ENCODE assay signal across 8 cellular contexts in genomic region chr17:17570207-17570797, GRCh38. TPM values are rescaled to one million over a fixed set of nuclear protein-coding genes. Genes with fewer than 3 reads are reported as not detected.
DNase-seq lines count a peak whose midpoint lies in the region; ATAC-seq and TF ChIP-seq lines count a peak whose summit lies in the region.

No MANE protein-coding gene starts in this region.

- DNase-seq in stimulated activated naive CD8-positive, alpha-beta T cell treated with anti-CD3 and anti-CD28 coated beads, Interleukin-15, amount 100 ng/mL, for 72 hours = no peak
- DNase-seq in stimulated activated naive CD8-positive, alpha-beta T cell treated with anti-CD3 and anti-CD28 coated beads, Interleukin-15, Interleukin-2, amounts not matched to agents 100 U/mL and 50 U/mL, for 24 hours = no peak
- DNase-seq in SK-N-SH (peak; percentile 84), heart right ventricle (peak; percentile 49 to 57), thoracic aorta (ENCODE audit: low spot score) (no peak), CD14-positive monocyte (ENCODE audit: low spot score) (no peak)
- DNase-seq in stimulated activated CD4-positive, alpha-beta T cell treated with anti-CD3 and anti-CD28 coated beads, Interleukin-4, amount 100 ng/mL, for 24 hours = no peak
- no peak for DNase-seq in activated CD8-positive, alpha-beta memory T cell treated with anti-CD3 and anti-CD28 coated beads, Interleukin-2, amount 10 ng/mL, durations not matched to agents 7 days and 5 days

- H3K27me3 Mint-ChIP-seq in stimulated activated naive CD8-positive, alpha-beta T cell treated with anti-CD3 and anti-CD28 coated beads, Interleukin-15, amount 100 ng/mL, for 72 hours = no peaks in the 10 kb centered on the region
- no peaks in the 10 kb centered on the region for H3K27me3 Mint-ChIP-seq in activated CD8-positive, alpha-beta memory T cell treated with anti-CD3 and anti-CD28 coated beads, Interleukin-2, amount 10 ng/mL, durations not matched to agents 7 days and 5 days
- no peaks in the 10 kb centered on the region for H3K27me3 Mint-ChIP-seq in CD14-positive monocyte (ENCODE audit: low read depth in 3 of 3)

- H3K9me3 Mint-ChIP-seq in stimulated activated naive CD8-positive, alpha-beta T cell treated with anti-CD3 and anti-CD28 coated beads, Interleukin-15, amount 100 ng/mL, for 72 hours = no peaks in the 10 kb centered on the region
- H3K9me3 Mint-ChIP-seq in activated CD8-positive, alpha-beta memory T cell treated with anti-CD3 and anti-CD28 coated beads, Interleukin-2, amount 10 ng/mL, durations not matched to agents 7 days and 5 days (ENCODE audit: low read depth) = no peaks in the 10 kb centered on the region
- no peaks in the 10 kb centered on the region for H3K9me3 Mint-ChIP-seq in CD14-positive monocyte

- no peak overlapping the region for H3K9ac ChIP-seq in SK-N-SH

- no peaks in the 10 kb centered on the region for H3K79me2 ChIP-seq in SK-N-SH (ENCODE audit: insufficient read depth)

- intact Hi-C loops in heart right ventricle (cut with DNase I) = loop anchor here in 7 of 10 donors (1.0 to 5.0 kb wide), 7 partner anchors 72 to 216 kb away; partner anchors contain the start of gene RASD1 (in 2 of the 7)
- intact Hi-C loops in CD14-positive monocyte (cut with micrococcal nuclease) = no loop called here

- TF ChIP-seq CTCF in SK-N-SH (IDR thresholded peaks at IDR 0.05) = peak; percentile 47
- TF ChIP-seq CTCF in heart right ventricle (IDR thresholded peaks at IDR 0.05) = peak in 8 of 9 donors; percentile 39 to 67 (median 57)
- TF ChIP-seq CTCF in thoracic aorta (IDR thresholded peaks at IDR 0.05) = peak; percentile 36
- TF ChIP-seq CTCF in CD14-positive monocyte (IDR thresholded peaks at IDR 0.05) = no peak

- peak overlapping the region; percentile 59 to 76 for H3K27ac Mint-ChIP-seq in stimulated activated naive CD8-positive, alpha-beta T cell treated with anti-CD3 and anti-CD28 coated beads, Interleukin-15, amount 100 ng/mL, for 72 hours
- no peak overlapping the region for H3K27ac Mint-ChIP-seq in activated CD8-positive, alpha-beta memory T cell treated with anti-CD3 and anti-CD28 coated beads, Interleukin-2, amount 10 ng/mL, durations not matched to agents 7 days and 5 days
- H3K27ac Mint-ChIP-seq in CD14-positive monocyte = peak overlapping the region in 2 of 7 donors; percentile 20 to 69

- POLR2A ChIA-PET in SK-N-SH (lab: Yijun Ruan, JAX) = interaction anchor here (1.4 kb wide), 1 partner anchor 74 kb away, joined by 5 read pairs; the partner anchor contains the start of gene RASD1

- H3K4me2 ChIP-seq in SK-N-SH = no peak overlapping the region

- no peak overlapping the region for H3K27ac ChIP-seq in SK-N-SH (ENCODE audit: low read depth in 2 of 2, low read length in 1 of 2)
- peak overlapping the region; percentile 40 to 96 (median 68) for H3K27ac ChIP-seq in heart right ventricle
- no peak overlapping the region for H3K27ac ChIP-seq in thoracic aorta

- no peak overlapping the region for H2AFZ ChIP-seq in SK-N-SH (ENCODE audit: low read depth)

- H3K9me3 ChIP-seq in SK-N-SH (no peaks in the 10 kb centered on the region), heart right ventricle (no peaks in the 10 kb centered on the region), thoracic aorta (no peaks in the 10 kb centered on the region)

- H3K36me3 ChIP-seq in SK-N-SH (replicated peaks in 1 of 2; ENCODE audit: control insufficient read depth in 1 of 2, insufficient read depth in 2 of 2, low read length in 1 of 2) (no peaks in the 10 kb centered on the region), heart right ventricle (peaks cover 0 to 6% (median 0%) of the 10 kb centered on the region in 9 donors), thoracic aorta (no peaks in the 10 kb centered on the region)

- H4K20me1 ChIP-seq in SK-N-SH (ENCODE audit: insufficient read depth) = 0 out of 2 replicates have a peak, but pooled peaks cover 4% of the 10 kb centered on the region

- H3K4me3 ChIP-seq in SK-N-SH (ENCODE audit: low read depth in 2 of 2, low read length in 1 of 2) (no peak overlapping the region; a peak in 1 of 4 replicates), heart right ventricle (no peak overlapping the region), thoracic aorta (no peak overlapping the region)

- no peak for TF ChIP-seq EP300 in SK-N-SH (IDR thresholded peaks at IDR 0.05; ENCODE audit: borderline replicate concordance in 1 of 2, low read depth in 1 of 2, low read length in 1 of 2)

- no peaks in the 10 kb centered on the region for H3F3A ChIP-seq in SK-N-SH (replicated peaks; ENCODE audit: insufficient read depth)

- peak; percentile 93 for TF ChIP-seq RAD21 in SK-N-SH (IDR thresholded peaks at IDR 0.05; ENCODE audit: low read length)

- ATAC-seq in stimulated activated naive CD8-positive, alpha-beta T cell treated with anti-CD3 and anti-CD28 coated beads, Interleukin-15, amount 100 ng/mL, for 72 hours = peak; percentile 20
- no peak for ATAC-seq in stimulated activated naive CD8-positive, alpha-beta T cell treated with anti-CD3 and anti-CD28 coated beads, Interleukin-15, Interleukin-2, amounts not matched to agents 100 U/mL and 50 U/mL, for 24 hours
- peak; percentile 18 to 52 (median 40) for ATAC-seq in heart right ventricle
- no peak for ATAC-seq in thoracic aorta (ENCODE audit: insufficient number of reproducible peaks, low FRiP score, low read depth)
- no peak for ATAC-seq in activated CD8-positive, alpha-beta memory T cell treated with anti-CD3 and anti-CD28 coated beads, Interleukin-2, amount 10 ng/mL, durations not matched to agents 7 days and 5 days

- CTCF ChIA-PET in SK-N-SH (lab: Yijun Ruan, JAX) = interaction anchor here (0.6 to 8.1 kb wide), 33 partner anchors 10 to 342 kb away, joined by 3 to 185 read pairs (median 8); partner anchors contain the start of genes PEMT and RASD1
- CTCF ChIA-PET in activated CD8-positive, alpha-beta memory T cell treated with anti-CD3 and anti-CD28 coated beads, Interleukin-2, amount 10 ng/mL, durations not matched to agents 7 days and 5 days (lab: Charles Lee) = interaction anchor here (1.4 to 3.5 kb wide), 4 partner anchors 15 to 74 kb away, joined by 3 to 37 read pairs (median 8); partner anchors contain the start of gene RASD1

- H3K9me2 ChIP-seq in SK-N-SH = no peaks in the 10 kb centered on the region

- H3K36me3 Mint-ChIP-seq in activated CD8-positive, alpha-beta memory T cell treated with anti-CD3 and anti-CD28 coated beads, Interleukin-2, amount 10 ng/mL, durations not matched to agents 7 days and 5 days = no peaks in the 10 kb centered on the region
- peaks cover 7 to 17% of the 10 kb centered on the region in 2 donors for H3K36me3 Mint-ChIP-seq in CD14-positive monocyte

- peaks cover 16% of the 10 kb centered on the region for H3K4me1 Mint-ChIP-seq in stimulated activated naive CD8-positive, alpha-beta T cell treated with anti-CD3 and anti-CD28 coated beads, Interleukin-15, amount 100 ng/mL, for 72 hours
- H3K4me1 Mint-ChIP-seq in activated CD8-positive, alpha-beta memory T cell treated with anti-CD3 and anti-CD28 coated beads, Interleukin-2, amount 10 ng/mL, durations not matched to agents 7 days and 5 days = no peaks in the 10 kb centered on the region
- no peaks in the 10 kb centered on the region for H3K4me1 Mint-ChIP-seq in CD14-positive monocyte

- no peaks in the 10 kb centered on the region for H3K27me3 ChIP-seq in SK-N-SH (ENCODE audit: insufficient read depth)
- H3K27me3 ChIP-seq in heart right ventricle = no peaks in the 10 kb centered on the region
- H3K27me3 ChIP-seq in thoracic aorta (replicated peaks; ENCODE audit: insufficient read depth) = no peaks in the 10 kb centered on the region

- WGBS in SK-N-SH (ENCODE audit: low lambda C conversion rate) = 84% methylated on average over 6 of the region's 7 CpGs
- 53 to 62% methylated on average over 7 of the region's 7 CpGs for WGBS in heart right ventricle, 2 donors

- H3K4me3 Mint-ChIP-seq in stimulated activated naive CD8-positive, alpha-beta T cell treated with anti-CD3 and anti-CD28 coated beads, Interleukin-15, amount 100 ng/mL, for 72 hours = no peak overlapping the region
- no peak overlapping the region for H3K4me3 Mint-ChIP-seq in activated CD8-positive, alpha-beta memory T cell treated with anti-CD3 and anti-CD28 coated beads, Interleukin-2, amount 10 ng/mL, durations not matched to agents 7 days and 5 days
- H3K4me3 Mint-ChIP-seq in CD14-positive monocyte = no peak overlapping the region

- H3K4me1 ChIP-seq in SK-N-SH (ENCODE audit: control insufficient read depth in 1 of 2, insufficient read depth in 2 of 2, low read depth in 1 of 2, low read length in 1 of 2) (peaks cover 0 to 48% of the 10 kb centered on the region in 2 experiments; a peak in 1 of 4 replicates), heart right ventricle (peaks cover 32 to 63% (median 51%) of the 10 kb centered on the region in 9 donors), thoracic aorta (ENCODE audit: control insufficient read depth in 1 of 2, low read depth in 2 of 2) (peaks cover 21 to 31% of the 10 kb centered on the region in 2 donors)

TF ChIP-seq in SK-N-SH, 30 proteins besides CTCF, POLR2A, EP300 and RAD21:
- no peak for TF ChIP-seq PBX3 (IDR thresholded peaks at IDR 0.05)
- peak; percentile 28 for TF ChIP-seq CHD2 (IDR thresholded peaks at IDR 0.05; ENCODE audit: low read length, partially characterized antibody)
- peak; percentile 83 for TF ChIP-seq SMC3 (IDR thresholded peaks at IDR 0.05; ENCODE audit: low read depth, low read length)

RNA-seq across cellular contexts. Expression of gene PEMT, which starts 21.2 kb away (rescaled TPM):
- polyA plus RNA-seq in SK-N-SH (2012; rRNA removed) = 49.8 and 52.8 TPM in 2 replicates
- 26.8 and 41.1 TPM in 2 replicates for polyA plus RNA-seq in SK-N-SH (2012; cell fraction: cytosol; rRNA removed)
- 19.4 and 22.2 TPM in 2 replicates for polyA plus RNA-seq in SK-N-SH (2012; cell fraction: nucleus; rRNA removed)
- 10 to 100 TPM; 13.5 to 26.7 (median 21.1) TPM for total RNA-seq in heart right ventricle
- 10 to 100 TPM; 50.8 to 55.2 TPM for polyA plus RNA-seq in heart right ventricle
- total RNA-seq in thoracic aorta = 10 to 100 TPM; 15.7 to 22.1 TPM
- total RNA-seq in activated CD8-positive, alpha-beta memory T cell treated with anti-CD3 and anti-CD28 coated beads, Interleukin-2, amount 10 ng/mL, durations not matched to agents 7 days and 5 days = 10 to 100 TPM; 17.5 to 18.6 TPM
- polyA plus RNA-seq in CD14-positive monocyte = 10 to 100 TPM; 38.4 to 41.0 TPM

Comparison
In these comparisons a context has a peak if more than half of its experiments do, and no peak if none do; other contexts are left out.
1. ATAC-seq: peak in stimulated activated naive CD8-positive, alpha-beta T cell treated with anti-CD3 and anti-CD28 coated beads, Interleukin-15, amount 100 ng/mL, for 72 hours (single experiment) and heart right ventricle (8 of 8); none in stimulated activated naive CD8-positive, alpha-beta T cell treated with anti-CD3 and anti-CD28 coated beads, Interleukin-15, Interleukin-2, amounts not matched to agents 100 U/mL and 50 U/mL, for 24 hours (single experiment), thoracic aorta (single experiment) and activated CD8-positive, alpha-beta memory T cell treated with anti-CD3 and anti-CD28 coated beads, Interleukin-2, amount 10 ng/mL, durations not matched to agents 7 days and 5 days (single experiment).
2. DNase-seq: peak in SK-N-SH (single experiment) and heart right ventricle (2 of 2); none in stimulated activated naive CD8-positive, alpha-beta T cell treated with anti-CD3 and anti-CD28 coated beads, Interleukin-15, amount 100 ng/mL, for 72 hours (0 of 2), stimulated activated naive CD8-positive, alpha-beta T cell treated with anti-CD3 and anti-CD28 coated beads, Interleukin-15, Interleukin-2, amounts not matched to agents 100 U/mL and 50 U/mL, for 24 hours (single experiment), thoracic aorta (single experiment), stimulated activated CD4-positive, alpha-beta T cell treated with anti-CD3 and anti-CD28 coated beads, Interleukin-4, amount 100 ng/mL, for 24 hours (single experiment), activated CD8-positive, alpha-beta memory T cell treated with anti-CD3 and anti-CD28 coated beads, Interleukin-2, amount 10 ng/mL, durations not matched to agents 7 days and 5 days (single experiment) and CD14-positive monocyte (single experiment).
3. H3K27ac ChIP-seq: peak in heart right ventricle (10 of 10); none in SK-N-SH (0 of 2) and thoracic aorta (0 of 2).
4. intact Hi-C loops: an anchor here in heart right ventricle (1.0 to 5.0 kb wide); none called in CD14-positive monocyte.